ENCODE assay signal across 8 cellular contexts in the genomic region with DNA sequence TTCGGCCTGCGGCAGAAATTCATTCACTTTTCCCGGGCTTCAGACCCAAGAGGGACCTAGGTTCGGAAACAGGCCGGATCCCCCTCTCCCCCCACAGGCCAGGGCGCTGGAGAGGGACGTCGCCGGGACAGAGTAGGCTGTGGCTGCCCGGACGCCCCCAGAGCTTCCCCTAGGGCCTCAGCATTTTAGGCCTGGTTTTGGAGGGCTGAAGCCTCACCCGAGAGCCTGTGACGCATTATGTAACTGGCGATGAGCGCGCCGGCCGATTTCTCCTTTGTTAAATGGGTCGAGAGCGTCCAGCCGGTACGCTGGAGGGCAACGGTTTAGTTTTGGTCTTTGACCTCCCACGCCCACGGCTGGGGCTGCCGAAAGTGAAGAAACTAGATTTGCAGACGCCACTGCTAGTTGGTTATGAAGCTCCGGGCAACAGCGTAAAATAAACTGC. TPM values are rescaled to one million over a fixed set of nuclear protein-coding genes. Genes with fewer than 3 reads are reported as not detected.
DNase-seq lines count a peak whose midpoint lies in the region; ATAC-seq and TF ChIP-seq lines count a peak whose summit lies in the region.

No MANE protein-coding gene starts in this region.

- H3K36me3 ChIP-seq in BJ (ENCODE audit: control insufficient read depth, insufficient read depth, low read length): peaks cover 8% of the 10 kb centered on the region

- POLR2A ChIA-PET in BJ (lab: Charles Lee): no interaction called here

- CTCF ChIA-PET in BJ (lab: Yijun Ruan, JAX): interaction anchor here (1.0 to 3.0 kb wide), 5 partner anchors 14 to 262 kb away, joined by 3 to 15 read pairs (median 7); a partner anchor contains a TSS

- DNase-seq in BJ (ENCODE audit: low read depth) (no peak), HK-2 (ENCODE audit: unreplicated experiment) (peak; percentile 38), HuH-7.5 (ENCODE audit: low spot score) (no peak)
- DNase-seq in central memory CD4-positive, alpha-beta T cell: peak; percentile 14
- DNase-seq in stimulated activated CD4-positive, alpha-beta T cell treated with anti-CD3 and anti-CD28 coated beads, Interleukin-1b, Interleukin-23, amount 100 ng/mL, for 48 hours: peak; percentile 41

- H3K4me3 ChIP-seq in BJ (ENCODE audit: low read depth, low read length) (peak overlapping the region; percentile 90), WI38 (ENCODE audit: low read depth, low read length) (peak overlapping the region; percentile 92)

- no peaks in the 10 kb centered on the region for H3K27me3 ChIP-seq in BJ (ENCODE audit: control insufficient read depth, insufficient read depth, low read length)
- H3K27me3 ChIP-seq in layer of hippocampus (ENCODE audit: control insufficient read depth, insufficient read depth, low read length): no peaks in the 10 kb centered on the region

- TF ChIP-seq CTCF in BJ (IDR thresholded peaks at IDR 0.05; ENCODE audit: insufficient read depth, low read depth, low read length) (no peak), WI38 (IDR thresholded peaks at IDR 0.05; ENCODE audit: low read depth, low read length) (no peak)

- peak; percentile 22 for ATAC-seq in GM19397 (IDR thresholded peaks at IDR 0.05; ENCODE audit: unreplicated experiment)

- H3K27ac ChIP-seq in layer of hippocampus (ENCODE audit: low read depth, low read length): peak overlapping the region; percentile 97

RNA-seq across cellular contexts. Expression of a gene that starts 0.7 kb away (rescaled TPM):
- 145 and 201 TPM in 2 replicates for polyA plus RNA-seq in BJ (2011; rRNA removed)
- polyA minus RNA-seq in BJ (2011; rRNA and poly(A)+ RNA removed): 54.3 and 70.3 TPM in 2 replicates

RNA-seq across cellular contexts. Expression of a gene that starts 32.8 kb away (rescaled TPM):
- polyA plus RNA-seq in BJ (2011; rRNA removed): 9.3 and 11.3 TPM in 2 replicates
- 14.4 and 22.8 TPM in 2 replicates for polyA minus RNA-seq in BJ (2011; rRNA and poly(A)+ RNA removed)

Comparison
In these comparisons a context has a peak if more than half of its experiments do, and no peak if none do; other contexts are left out.
1. DNase-seq: peak in HK-2 (single experiment), central memory CD4-positive, alpha-beta T cell (single experiment) and stimulated activated CD4-positive, alpha-beta T cell treated with anti-CD3 and anti-CD28 coated beads, Interleukin-1b, Interleukin-23, amount 100 ng/mL, for 48 hours (single experiment); none in BJ (single experiment) and HuH-7.5 (single experiment).